ENCODE assay signal across 28 cellular contexts in genomic region chr5:61678966-61679365, GRCh38.
DNase-seq lines count a peak whose midpoint lies in the region; ATAC-seq, FAIRE-seq and TF ChIP-seq lines count a peak whose summit lies in the region.
"Had no signal": no experiment of that assay in that cellular context is flagged by ENCODE, and none has a peak within 500 bp of the region (broad histone marks: within the 10 kb centered on the region; RNA-seq: fewer than 3 reads in every experiment).

No MANE protein-coding gene starts in this region.

- H3K36me3 ChIP-seq in SK-N-SH (replicated peaks in 1 of 2; ENCODE audit: control insufficient read depth in 1 of 2, insufficient read depth in 2 of 2, low read length in 1 of 2) (no peaks in the 10 kb centered on the region), thyroid gland (no peaks in the 10 kb centered on the region)
- H3K36me3 ChIP-seq: gastroesophageal sphincter, HAP-1, pancreas, suprapubic skin had no signal

- no peaks in the 10 kb centered on the region for H4K20me1 ChIP-seq in SK-N-SH (ENCODE audit: insufficient read depth)

- TF ChIP-seq RAD21 in A549 (conservative IDR thresholded peaks at IDR 0.05 in 1 of 2, IDR thresholded peaks at IDR 0.05 in 1 of 2) (peak in 1 of 2 experiments; percentile 30; a peak in 2 of 5 replicates), SK-N-SH (IDR thresholded peaks at IDR 0.05; ENCODE audit: low read length) (no peak)

- H3K4me2 ChIP-seq in A549: no peak overlapping the region
- H3K4me2 ChIP-seq in SK-N-SH: no peak overlapping the region

- no peak overlapping the region for H3K27ac Mint-ChIP-seq in glutamatergic neuron (ENCODE audit: unreplicated experiment)
- H3K27ac Mint-ChIP-seq: activated B cell treated with CpG ODN at 0.5 μM for 24 hours; activated CD4-positive, alpha-beta memory T cell treated with anti-CD3 and anti-CD28 coated beads for 36 hours; CD4-positive, CD25-positive, alpha-beta regulatory T cell; dendritic cell treated with granulocyte-macrophage colony-stimulating factor and Interleukin-4, amounts not matched to agents 40 ng/mL and 50 ng/mL, for 4 days; natural killer cell had no signal

- H3K4me3 ChIP-seq in A549 (no peak overlapping the region), SK-N-SH (ENCODE audit: low read depth in 2 of 2, low read length in 1 of 2) (no peak overlapping the region), thyroid gland (replicated peaks in 1 of 3) (no peak overlapping the region)
- H3K4me3 ChIP-seq: gastroesophageal sphincter, HAP-1, pancreas, suprapubic skin had no signal

- ATAC-seq in A549 (peak; percentile 78 to 98; a peak in 5 of 6 replicates), HG03039 (IDR thresholded peaks at IDR 0.05; ENCODE audit: unreplicated experiment) (no peak), GM18873 (IDR thresholded peaks at IDR 0.05; ENCODE audit: low FRiP score, unreplicated experiment) (no peak)
- ATAC-seq: gastroesophageal sphincter, left cardiac atrium, natural killer cell, pancreas had no signal

- H3K9me3 ChIP-seq in A549: no peaks in the 10 kb centered on the region
- H3K9me3 ChIP-seq in SK-N-SH: no peaks in the 10 kb centered on the region
- H3K9me3 ChIP-seq in thyroid gland: no peaks in the 10 kb centered on the region
- H3K9me3 ChIP-seq: gastroesophageal sphincter, HAP-1, pancreas, suprapubic skin had no signal

- no peak overlapping the region for H2AFZ ChIP-seq in SK-N-SH (ENCODE audit: low read depth)

- no peak for TF ChIP-seq POLR2A in A549 (IDR thresholded peaks at IDR 0.05; ENCODE audit: low read length)
- TF ChIP-seq POLR2A in H54 (IDR thresholded peaks at IDR 0.05; ENCODE audit: low read depth, low read length): no peak
- TF ChIP-seq POLR2A in thyroid gland (IDR thresholded peaks at IDR 0.05): no peak

- intact Hi-C loops in thyroid gland (cut with DNase I): no loop called here

- no peak overlapping the region for H3K27ac ChIP-seq in A549
- no peak overlapping the region for H3K27ac ChIP-seq in SK-N-SH (ENCODE audit: low read depth in 2 of 2, low read length in 1 of 2)
- no peak overlapping the region for H3K27ac ChIP-seq in thyroid gland
- H3K27ac ChIP-seq: gastroesophageal sphincter, pancreas, suprapubic skin had no signal

- FAIRE-seq in A549 (lab: Jason Lieb, UNC) (no peak), H54 (lab: Jason Lieb, UNC) (no peak)
- FAIRE-seq: bronchial epithelial cell, GM12891, pancreas had no signal

- no peaks in the 10 kb centered on the region for H3K4me1 ChIP-seq in A549
- H3K4me1 ChIP-seq in SK-N-SH (ENCODE audit: control insufficient read depth in 1 of 2, insufficient read depth in 2 of 2, low read depth in 1 of 2, low read length in 1 of 2): no peaks in the 10 kb centered on the region; a peak in 1 of 4 replicates
- H3K4me1 ChIP-seq in thyroid gland: no peaks in the 10 kb centered on the region
- H3K4me1 ChIP-seq: gastroesophageal sphincter, pancreas, suprapubic skin had no signal

- DNase-seq in A549 (ENCODE audit: low read depth in 1 of 2, low spot score in 1 of 2): peak; percentile 22 to 61
- DNase-seq in H54 (ENCODE audit: insufficient read length, low spot score): peak; percentile 12
- no peak for DNase-seq in SK-N-SH
- peak; percentile 35 for DNase-seq in glutamatergic neuron
- DNase-seq in stimulated activated naive CD4-positive, alpha-beta T cell treated with Interleukin-2 at 50 U/mL for 16 hours (lab: John Stamatoyannopoulos, UW): no peak
- no peak for DNase-seq in thyroid gland
- DNase-seq: activated B cell treated with CpG ODN at 0.5 μM for 24 hours; activated CD4-positive, alpha-beta memory T cell treated with anti-CD3 and anti-CD28 coated beads for 36 hours; activated gamma-delta T cell; activated T-cell treated with anti-CD3 and anti-CD28 coated beads for 4 hours; CD4-positive, CD25-positive, alpha-beta regulatory T cell; DMS153; IMR-90; left cardiac atrium; natural killer cell; NCI-H1417 treated with DMSO at 0.1 percent for 48 hours; NCI-H2171; NCI-H748 treated with DMSO at 0.1 percent for 48 hours; OCI-M1; pancreas had no signal

- no peaks in the 10 kb centered on the region for H3K9me2 ChIP-seq in SK-N-SH

- H3K27me3 ChIP-seq in SK-N-SH (ENCODE audit: insufficient read depth) (no peaks in the 10 kb centered on the region), thyroid gland (no peaks in the 10 kb centered on the region)
- H3K27me3 ChIP-seq: gastroesophageal sphincter, pancreas, suprapubic skin had no signal

- no peak; the same call in 2 of the 3 replicates for TF ChIP-seq CTCF in A549 (IDR thresholded peaks at IDR 0.05)
- TF ChIP-seq CTCF in SK-N-SH (IDR thresholded peaks at IDR 0.05): peak; percentile 16; the same call in 1 of the 2 replicates
- peak; percentile 16 for TF ChIP-seq CTCF in glutamatergic neuron (IDR thresholded peaks at IDR 0.05; ENCODE audit: partially characterized antibody, unreplicated experiment)
- no peak for TF ChIP-seq CTCF in thyroid gland (IDR thresholded peaks at IDR 0.05)

- POLR2A ChIA-PET in A549 (lab: Yijun Ruan, JAX): no interaction called here
- POLR2A ChIA-PET in SK-N-SH (lab: Yijun Ruan, JAX): no interaction called here

- H3K9ac ChIP-seq in SK-N-SH: no peak overlapping the region

- TF ChIP-seq EP300 in A549 (IDR thresholded peaks at IDR 0.05) (no peak), SK-N-SH (IDR thresholded peaks at IDR 0.05; ENCODE audit: borderline replicate concordance in 1 of 2, low read depth in 1 of 2, low read length in 1 of 2) (no peak)

- CTCF ChIA-PET in A549 (lab: Yijun Ruan, JAX): interaction anchor here (1.1 to 2.4 kb wide), 3 partner anchors 21 to 89 kb away, joined by 3 to 11 read pairs (median 3); no protein-coding TSS in a partner anchor
- CTCF ChIA-PET in SK-N-SH (lab: Yijun Ruan, JAX): interaction anchor here (1.1 to 2.5 kb wide), 4 partner anchors 15 to 623 kb away, joined by 3 to 15 read pairs (median 3); no protein-coding TSS in a partner anchor

- H3K9me3 Mint-ChIP-seq in glutamatergic neuron (ENCODE audit: unreplicated experiment): peaks cover 1% of the 10 kb centered on the region
- H3K9me3 Mint-ChIP-seq: activated B cell treated with CpG ODN at 0.5 μM for 24 hours; activated CD4-positive, alpha-beta memory T cell treated with anti-CD3 and anti-CD28 coated beads for 36 hours; dendritic cell treated with granulocyte-macrophage colony-stimulating factor and Interleukin-4, amounts not matched to agents 40 ng/mL and 50 ng/mL, for 4 days; natural killer cell had no signal

- no peaks in the 10 kb centered on the region for H3K79me2 ChIP-seq in SK-N-SH (ENCODE audit: insufficient read depth)

- H3K36me3 Mint-ChIP-seq in glutamatergic neuron (ENCODE audit: unreplicated experiment): no peaks in the 10 kb centered on the region
- H3K36me3 Mint-ChIP-seq: activated CD4-positive, alpha-beta memory T cell treated with anti-CD3 and anti-CD28 coated beads for 36 hours; CD4-positive, CD25-positive, alpha-beta regulatory T cell; natural killer cell had no signal

- H3K4me1 Mint-ChIP-seq in glutamatergic neuron (ENCODE audit: low read depth, unreplicated experiment): peaks cover 6% of the 10 kb centered on the region
- H3K4me1 Mint-ChIP-seq: CD4-positive, CD25-positive, alpha-beta regulatory T cell; natural killer cell had no signal

- H3K4me3 Mint-ChIP-seq in glutamatergic neuron (ENCODE audit: unreplicated experiment): no peak overlapping the region
- H3K4me3 Mint-ChIP-seq: activated B cell treated with CpG ODN at 0.5 μM for 24 hours; activated CD4-positive, alpha-beta memory T cell treated with anti-CD3 and anti-CD28 coated beads for 36 hours; CD4-positive, CD25-positive, alpha-beta regulatory T cell; dendritic cell treated with granulocyte-macrophage colony-stimulating factor and Interleukin-4, amounts not matched to agents 40 ng/mL and 50 ng/mL, for 4 days; natural killer cell had no signal

- H3F3A ChIP-seq in SK-N-SH (replicated peaks; ENCODE audit: insufficient read depth): no peaks in the 10 kb centered on the region

- WGBS in A549 (ENCODE audit: missing lambda C conversion rate): 30% methylated on average over 4 of the region's 4 CpGs
- 59% methylated on average over 3 of the region's 4 CpGs for WGBS in SK-N-SH (ENCODE audit: low lambda C conversion rate)
- 91 to 96% methylated on average over 4 of the region's 4 CpGs for WGBS in thyroid gland, 2 donors

- peaks cover 3% of the 10 kb centered on the region for H3K27me3 Mint-ChIP-seq in glutamatergic neuron (ENCODE audit: unreplicated experiment)
- H3K27me3 Mint-ChIP-seq: dendritic cell treated with granulocyte-macrophage colony-stimulating factor and Interleukin-4, amounts not matched to agents 40 ng/mL and 50 ng/mL, for 4 days had no signal

TF ChIP-seq in A549, 52 proteins besides CTCF, POLR2A, EP300 and RAD21 (continues in another document):
- no peak for TF ChIP-seq HDAC2 (IDR thresholded peaks at IDR 0.05)
- no peak for TF ChIP-seq E2F6 (IDR thresholded peaks at IDR 0.05; ENCODE audit: borderline replicate concordance, low read depth)
- no peak for TF ChIP-seq EHF (CRISPR knock-in tag; IDR thresholded peaks at IDR 0.05)
- TF ChIP-seq RARB (CRISPR knock-in tag; IDR thresholded peaks at IDR 0.05): no peak
- TF ChIP-seq RNF2 (IDR thresholded peaks at IDR 0.05; ENCODE audit: borderline replicate concordance, low read depth): no peak
- no peak for TF ChIP-seq HOXA7 (CRISPR knock-in tag; IDR thresholded peaks at IDR 0.05)
- TF ChIP-seq TFCP2L1 (CRISPR knock-in tag; IDR thresholded peaks at IDR 0.05): no peak
- TF ChIP-seq HOXB5 (CRISPR knock-in tag; IDR thresholded peaks at IDR 0.05): no peak
- no peak for TF ChIP-seq EHMT2 (IDR thresholded peaks at IDR 0.05; ENCODE audit: low read depth)

TF ChIP-seq in SK-N-SH, 30 proteins besides CTCF, POLR2A, EP300 and RAD21:
- TF ChIP-seq YY1 (IDR thresholded peaks at IDR 0.05; ENCODE audit: low read depth) (no peak), USF2 (IDR thresholded peaks at IDR 0.05; ENCODE audit: borderline replicate concordance, low read depth, low read length) (no peak), JUND (IDR thresholded peaks at IDR 0.05) (no peak), MXI1 (IDR thresholded peaks at IDR 0.05; ENCODE audit: low read depth, low read length) (no peak), TAF1 (IDR thresholded peaks at IDR 0.05; ENCODE audit: borderline replicate concordance, low read depth, low read length) (no peak), FOXM1 (IDR thresholded peaks at IDR 0.05; ENCODE audit: low read depth) (no peak)
TF ChIP-seq in SK-N-SH: peak in this region for 0.

Comparison
In these comparisons a context has a peak if more than half of its experiments do, and no peak if none do; other contexts are left out.
1. ATAC-seq: peak in A549 (2 of 2); none in HG03039 (single experiment) and GM18873 (single experiment).
2. DNase-seq: peak in A549 (2 of 2), H54 (single experiment) and glutamatergic neuron (single experiment); none in SK-N-SH (single experiment), stimulated activated naive CD4-positive, alpha-beta T cell treated with Interleukin-2 at 50 U/mL for 16 hours (single experiment) and thyroid gland (0 of 2).
3. CTCF ChIP-seq: peak in SK-N-SH (single experiment) and glutamatergic neuron (single experiment); none in A549 (single experiment) and thyroid gland (0 of 6).
4. Of the 12 proteins assayed by ChIP-seq in both A549 and SK-N-SH: peak only in A549: none; only in SK-N-SH: CTCF; in both: none; in neither: 10; mixed calls (peak in some experiments, not most) for 1.